In genomic region chr2:110678457-110679336, GRCh38 we compare ENCODE assay signal across 8 cellular contexts. TPM values are rescaled to one million over a fixed set of nuclear protein-coding genes. Genes with fewer than 3 reads are reported as not detected.
DNase-seq lines count a peak whose midpoint lies in the region; ATAC-seq and TF ChIP-seq lines count a peak whose summit lies in the region.

No MANE protein-coding gene starts in this region.

- H3K4me1 ChIP-seq in endocrine pancreas (ENCODE audit: control insufficient read depth, insufficient read depth, low read length) (no peaks in the 10 kb centered on the region), mucosa of descending colon (ENCODE audit: low read depth) (peaks cover 7% of the 10 kb centered on the region), tibial artery (peaks cover 0 to 15% (median 14%) of the 10 kb centered on the region in 4 donors)

- H3K27ac ChIP-seq in KOPT-K1 (ENCODE audit: low read depth, low read length, poor library complexity, severe bottlenecking), result peak overlapping the region; percentile 99
- peak overlapping the region; percentile 82 to 91 for H3K27ac ChIP-seq in tibial artery

- H3K9me3 ChIP-seq in KOPT-K1 (ENCODE audit: insufficient read depth, low read length, poor library complexity, severe bottlenecking) (no peaks in the 10 kb centered on the region), endocrine pancreas (ENCODE audit: control insufficient read depth, low read length) (no peaks in the 10 kb centered on the region), mucosa of descending colon (no peaks in the 10 kb centered on the region), tibial artery (no peaks in the 10 kb centered on the region)

- intact Hi-C loops in mucosa of descending colon (cut with DNase I, micrococcal nuclease), result no loop called here
- intact Hi-C loops in tibial artery (cut with DNase I; ENCODE audit: low total_unique reads), result loop anchor here (5.0 kb wide), 1 partner anchor 79 kb away; no protein-coding TSS in a partner anchor

- peak overlapping the region; percentile 69 for H3K4me3 ChIP-seq in GM08714 (ENCODE audit: low read length)
- H3K4me3 ChIP-seq in endocrine pancreas (ENCODE audit: control insufficient read depth, insufficient read depth, low read length), result peak overlapping the region; percentile 87
- peak overlapping the region; percentile 43 for H3K4me3 ChIP-seq in mucosa of descending colon
- peak overlapping the region; percentile 62 to 64 for H3K4me3 ChIP-seq in tibial artery

- H3K27me3 ChIP-seq in endocrine pancreas (ENCODE audit: control insufficient read depth, insufficient read depth, low read length) (no peaks in the 10 kb centered on the region), tibial artery (no peaks in the 10 kb centered on the region)

- H3K36me3 ChIP-seq in KOPT-K1 (ENCODE audit: insufficient read depth, low read length), result peaks cover 28% of the 10 kb centered on the region
- H3K36me3 ChIP-seq in endocrine pancreas (ENCODE audit: control insufficient read depth, insufficient read depth, low read length), result no peaks in the 10 kb centered on the region
- no peaks in the 10 kb centered on the region for H3K36me3 ChIP-seq in mucosa of descending colon (ENCODE audit: low read depth)
- no peaks in the 10 kb centered on the region for H3K36me3 ChIP-seq in tibial artery

- no peak for TF ChIP-seq CTCF in mucosa of descending colon (IDR thresholded peaks at IDR 0.05)
- TF ChIP-seq CTCF in tibial artery (IDR thresholded peaks at IDR 0.05), result no peak

- H3K9ac ChIP-seq in endocrine pancreas (ENCODE audit: control insufficient read depth, insufficient read depth, low read length), result peak overlapping the region; percentile 98

- DNase-seq in activated CD4-positive, alpha-beta T cell treated with anti-CD3 and anti-CD28 coated beads for 48 hours, result peak; percentile 15
- DNase-seq in mucosa of descending colon (peak in 2 of 3 donors; percentile 45 to 46), tibial artery (peak in 1 of 2 donors; percentile 26)

- ATAC-seq in mucosa of descending colon (peak; percentile 17), HG03442 (IDR thresholded peaks at IDR 0.05; ENCODE audit: unreplicated experiment) (no peak), GM18858 (IDR thresholded peaks at IDR 0.05; ENCODE audit: unreplicated experiment) (no peak)

RNA-seq across cellular contexts. Expression of gene BUB1, which starts 0.8 kb away (rescaled TPM):
- 10 to 100 TPM in 1 of 3 donors, 1 to 10 TPM in 2; 2.3 to 18.6 (median 4.1) TPM for total RNA-seq in mucosa of descending colon

RNA-seq across cellular contexts. Expression of gene ACOXL, which starts 53.7 kb away (rescaled TPM):
- 1 to 10 TPM in 1 of 3 donors, under 1 TPM in 2; 0.51 to 1.2 (median 0.87) TPM for total RNA-seq in mucosa of descending colon
